Comparison of ENCODE assay signal across 8 cellular contexts in genomic region chr1:234962340-234962989, GRCh38.
DNase-seq lines count a peak whose midpoint lies in the region; ATAC-seq, FAIRE-seq and TF ChIP-seq lines count a peak whose summit lies in the region.

No MANE protein-coding gene starts in this region.

- peaks cover 3% of the 10 kb centered on the region for H3K9me3 Mint-ChIP-seq in activated naive CD4-positive, alpha-beta T cell treated with anti-CD3 and anti-CD28 coated beads, Interleukin-2, amount 10 ng/mL, durations not matched to agents 7 days and 5 days

- peak overlapping the region; percentile 51 for H3K27ac ChIP-seq in angular gyrus (ENCODE audit: low read depth, low read length)
- peak overlapping the region; percentile 81 to 86 for H3K27ac ChIP-seq in kidney (ENCODE audit: low read depth in 2 of 2, low read length in 2 of 2)

- no peak for TF ChIP-seq CTCF in NB4 (IDR thresholded peaks at IDR 0.05; ENCODE audit: low read depth, low read length)
- TF ChIP-seq CTCF in kidney (IDR thresholded peaks at IDR 0.05; ENCODE audit: borderline replicate concordance, extremely low read depth, insufficient read depth) = no peak

- no peaks in the 10 kb centered on the region for H3K36me3 ChIP-seq in kidney (ENCODE audit: control insufficient read depth in 1 of 2, insufficient read depth in 2 of 2, low read length in 2 of 2)

- peaks cover 4% of the 10 kb centered on the region for H3K36me3 Mint-ChIP-seq in activated naive CD4-positive, alpha-beta T cell treated with anti-CD3 and anti-CD28 coated beads, Interleukin-2, amount 10 ng/mL, durations not matched to agents 7 days and 5 days

- CTCF ChIA-PET in activated naive CD4-positive, alpha-beta T cell treated with anti-CD3 and anti-CD28 coated beads, Interleukin-2, amount 10 ng/mL, durations not matched to agents 7 days and 5 days (lab: Charles Lee) = interaction anchor here (0.7 to 1.5 kb wide), 8 partner anchors 11 to 463 kb away, joined by 3 to 8 read pairs (median 5); no protein-coding TSS in a partner anchor

- peak overlapping the region; percentile 8 to 37 for H3K9ac ChIP-seq in kidney (ENCODE audit: low read length in 2 of 2)

- H3K9me3 ChIP-seq in kidney (ENCODE audit: control insufficient read depth in 1 of 2, low read length in 2 of 2) = no peaks in the 10 kb centered on the region

- peak; percentile 19 for TF ChIP-seq POLR2A in NB4 (IDR thresholded peaks at IDR 0.05; ENCODE audit: extremely low read depth, insufficient read length)

- intact Hi-C loops in kidney (cut with DNase I) = no loop called here

- peak; percentile 47 for ATAC-seq in HG02610 (IDR thresholded peaks at IDR 0.05; ENCODE audit: unreplicated experiment)

- H3K27ac Mint-ChIP-seq in activated naive CD4-positive, alpha-beta T cell treated with anti-CD3 and anti-CD28 coated beads, Interleukin-2, amount 10 ng/mL, durations not matched to agents 7 days and 5 days = peak overlapping the region; percentile 90

- H3K4me1 Mint-ChIP-seq in activated naive CD4-positive, alpha-beta T cell treated with anti-CD3 and anti-CD28 coated beads, Interleukin-2, amount 10 ng/mL, durations not matched to agents 7 days and 5 days = peaks cover 75% of the 10 kb centered on the region

- no peak for FAIRE-seq in kidney (lab: Jason Lieb, UNC)

- H3K4me3 ChIP-seq in NB4 (ENCODE audit: low read depth, low read length) (peak overlapping the region; percentile 46), kidney (ENCODE audit: low read length in 2 of 2) (peak overlapping the region; percentile 8 to 32)

- H3K4me3 Mint-ChIP-seq in activated naive CD4-positive, alpha-beta T cell treated with anti-CD3 and anti-CD28 coated beads, Interleukin-2, amount 10 ng/mL, durations not matched to agents 7 days and 5 days = peak overlapping the region; percentile 55

- DNase-seq in activated naive CD4-positive, alpha-beta T cell treated with anti-CD3 and anti-CD28 coated beads, Interleukin-2, amount 10 ng/mL, durations not matched to agents 7 days and 5 days = peak; percentile 38
- no peak for DNase-seq in activated naive CD4-positive, alpha-beta T cell treated with Interleukin-2 at 50 U/mL for 16 hours
- DNase-seq in NB4 (ENCODE audit: low read depth) (peak; percentile 92), kidney (no peak), stromal cell of bone marrow (ENCODE audit: low read depth) (peak; percentile 97), cerebellar cortex (ENCODE audit: low spot score) (no peak)

- H3K4me1 ChIP-seq in kidney (ENCODE audit: control insufficient read depth in 1 of 2, insufficient read depth in 1 of 2, low read depth in 1 of 2, low read length in 2 of 2) = peaks cover 50 to 62% of the 10 kb centered on the region in 2 donors

- H3K27me3 Mint-ChIP-seq in activated naive CD4-positive, alpha-beta T cell treated with anti-CD3 and anti-CD28 coated beads, Interleukin-2, amount 10 ng/mL, durations not matched to agents 7 days and 5 days = no peaks in the 10 kb centered on the region

Comparison
In these comparisons a context has a peak if more than half of its experiments do, and no peak if none do; other contexts are left out.
1. DNase-seq: peak in activated naive CD4-positive, alpha-beta T cell treated with anti-CD3 and anti-CD28 coated beads, Interleukin-2, amount 10 ng/mL, durations not matched to agents 7 days and 5 days (single experiment), NB4 (single experiment) and stromal cell of bone marrow (single experiment); none in activated naive CD4-positive, alpha-beta T cell treated with Interleukin-2 at 50 U/mL for 16 hours (single experiment), kidney (single experiment) and cerebellar cortex (single experiment).